Comparison of ENCODE assay signal across 24 cellular contexts in genomic region chr9:69020746-69021145, GRCh38. TPM values are rescaled to one million over a fixed set of nuclear protein-coding genes. Genes with fewer than 3 reads are reported as not detected.
DNase-seq lines count a peak whose midpoint lies in the region; ATAC-seq lines count a peak whose summit lies in the region.
"Had no signal": no experiment of that assay in that cellular context is flagged by ENCODE, and none has a peak within 500 bp of the region (broad histone marks: within the 10 kb centered on the region; RNA-seq: fewer than 3 reads in every experiment).

No MANE protein-coding gene starts in this region.

- H3K27me3 ChIP-seq in right cardiac atrium (ENCODE audit: control insufficient read depth, insufficient read depth) = no peaks in the 10 kb centered on the region

- 89% methylated on average over 8 of the region's 8 CpGs for WGBS in right cardiac atrium

- CTCF ChIA-PET in activated naive CD4-positive, alpha-beta T cell treated with anti-CD3 and anti-CD28 coated beads, Interleukin-2, amount 10 ng/mL, durations not matched to agents 7 days and 5 days (lab: Charles Lee) = interaction anchor here (0.8 to 1.7 kb wide), 3 partner anchors 7 to 437 kb away, joined by 4 to 9 read pairs (median 7); partner anchors contain the start of gene FXN

- H3K4me3 Mint-ChIP-seq in T-helper 1 cell treated with Interleukin-12 subunit alpha and Interleukin-12 subunit beta and Interleukin-4 antibody, amounts not matched to agents 30 μg/mL and 1 μg/mL, for 36 hours = no peak overlapping the region
- H3K4me3 Mint-ChIP-seq in activated naive CD4-positive, alpha-beta T cell treated with anti-CD3 and anti-CD28 coated beads, Interleukin-2, amount 10 ng/mL, durations not matched to agents 7 days and 5 days = no peak overlapping the region
- no peak overlapping the region for H3K4me3 Mint-ChIP-seq in T-helper 17 cell
- H3K4me3 Mint-ChIP-seq: CD14-positive monocyte had no signal

- H3K4me1 ChIP-seq in right cardiac atrium (ENCODE audit: control insufficient read depth, insufficient read depth, low read length) = no peaks in the 10 kb centered on the region
- H3K4me1 ChIP-seq: BE2C, Caco-2, HAP-1 had no signal

- no peak overlapping the region for H3K27ac ChIP-seq in right cardiac atrium (ENCODE audit: low read length)
- H3K27ac ChIP-seq: RWPE1 had no signal

- peaks cover 20% of the 10 kb centered on the region for H3K27me3 Mint-ChIP-seq in T-helper 1 cell treated with Interleukin-12 subunit alpha and Interleukin-12 subunit beta and Interleukin-4 antibody, amounts not matched to agents 30 μg/mL and 1 μg/mL, for 36 hours (ENCODE audit: low read depth)
- peaks cover 29% of the 10 kb centered on the region for H3K27me3 Mint-ChIP-seq in activated naive CD4-positive, alpha-beta T cell treated with anti-CD3 and anti-CD28 coated beads, Interleukin-2, amount 10 ng/mL, durations not matched to agents 7 days and 5 days
- H3K27me3 Mint-ChIP-seq in T-helper 17 cell = peaks cover 21% of the 10 kb centered on the region

- H3K4me1 Mint-ChIP-seq in T-helper 1 cell treated with Interleukin-12 subunit alpha and Interleukin-12 subunit beta and Interleukin-4 antibody, amounts not matched to agents 30 μg/mL and 1 μg/mL, for 36 hours (ENCODE audit: low read depth) = peaks cover 28% of the 10 kb centered on the region
- H3K4me1 Mint-ChIP-seq in activated naive CD4-positive, alpha-beta T cell treated with anti-CD3 and anti-CD28 coated beads, Interleukin-2, amount 10 ng/mL, durations not matched to agents 7 days and 5 days = peaks cover 59% of the 10 kb centered on the region
- peaks cover 28% of the 10 kb centered on the region for H3K4me1 Mint-ChIP-seq in T-helper 17 cell

- DNase-seq in T-helper 1 cell (no peak), T-helper 17 cell (no peak), right cardiac atrium (no peak)
- DNase-seq in activated naive CD4-positive, alpha-beta T cell treated with anti-CD3 and anti-CD28 coated beads, Interleukin-2, amount 10 ng/mL, durations not matched to agents 7 days and 5 days = no peak
- no peak for DNase-seq in activated naive CD4-positive, alpha-beta T cell treated with anti-CD3 and anti-CD28 coated beads, Interleukin-2, amount 50 U/mL, for 72 hours (ENCODE audit: low spot score in 2 of 2)
- DNase-seq: 8988T, ACHN, BE2C, Caco-2, KG1, MM.1S, NCI-H2029 treated with DMSO at 0.1 percent for 48 hours, NCI-H2171, NCI-H226, NCI-H510A, SHP77 had no signal

- no peaks in the 10 kb centered on the region for H3K36me3 Mint-ChIP-seq in T-helper 1 cell treated with Interleukin-12 subunit alpha and Interleukin-12 subunit beta and Interleukin-4 antibody, amounts not matched to agents 30 μg/mL and 1 μg/mL, for 36 hours (ENCODE audit: low read depth)
- H3K36me3 Mint-ChIP-seq in activated naive CD4-positive, alpha-beta T cell treated with anti-CD3 and anti-CD28 coated beads, Interleukin-2, amount 10 ng/mL, durations not matched to agents 7 days and 5 days = no peaks in the 10 kb centered on the region
- H3K36me3 Mint-ChIP-seq in activated naive CD4-positive, alpha-beta T cell treated with anti-CD3 and anti-CD28 coated beads, Interleukin-2, amount 50 U/mL, for 72 hours = no peaks in the 10 kb centered on the region
- peaks cover 5% of the 10 kb centered on the region for H3K36me3 Mint-ChIP-seq in T-helper 17 cell (ENCODE audit: low read depth)
- H3K36me3 Mint-ChIP-seq: CD14-positive monocyte had no signal

- intact Hi-C loops in right cardiac atrium (cut with DNase I) = no loop called here

- H3K4me3 ChIP-seq in right cardiac atrium (ENCODE audit: low read length) = no peak overlapping the region
- H3K4me3 ChIP-seq: HAP-1 had no signal

- H3K9me3 Mint-ChIP-seq in T-helper 1 cell treated with Interleukin-12 subunit alpha and Interleukin-12 subunit beta and Interleukin-4 antibody, amounts not matched to agents 30 μg/mL and 1 μg/mL, for 36 hours = no peaks in the 10 kb centered on the region
- H3K9me3 Mint-ChIP-seq in activated naive CD4-positive, alpha-beta T cell treated with anti-CD3 and anti-CD28 coated beads, Interleukin-2, amount 10 ng/mL, durations not matched to agents 7 days and 5 days = no peaks in the 10 kb centered on the region
- no peaks in the 10 kb centered on the region for H3K9me3 Mint-ChIP-seq in activated naive CD4-positive, alpha-beta T cell treated with anti-CD3 and anti-CD28 coated beads, Interleukin-2, amount 50 U/mL, for 72 hours

- H3K9me3 ChIP-seq in T-helper 17 cell (ENCODE audit: control insufficient read depth, low read length, poor library complexity, severe bottlenecking) = no peaks in the 10 kb centered on the region
- H3K9me3 ChIP-seq in right cardiac atrium (ENCODE audit: control insufficient read depth, low read length) = no peaks in the 10 kb centered on the region
- H3K9me3 ChIP-seq: BE2C, Caco-2, HAP-1 had no signal

- no peak for ATAC-seq in activated naive CD4-positive, alpha-beta T cell treated with anti-CD3 and anti-CD28 coated beads, Interleukin-2, amount 50 U/mL, for 72 hours
- no peak for ATAC-seq in T-helper 17 cell
- ATAC-seq in right cardiac atrium = no peak
- ATAC-seq in HG03457 (IDR thresholded peaks at IDR 0.05; ENCODE audit: unreplicated experiment) = no peak
- ATAC-seq: Panc1 had no signal

- peak overlapping the region; percentile 18 for H3K27ac Mint-ChIP-seq in T-helper 1 cell treated with Interleukin-12 subunit alpha and Interleukin-12 subunit beta and Interleukin-4 antibody, amounts not matched to agents 30 μg/mL and 1 μg/mL, for 36 hours
- peak overlapping the region; percentile 35 for H3K27ac Mint-ChIP-seq in activated naive CD4-positive, alpha-beta T cell treated with anti-CD3 and anti-CD28 coated beads, Interleukin-2, amount 10 ng/mL, durations not matched to agents 7 days and 5 days
- H3K27ac Mint-ChIP-seq in activated naive CD4-positive, alpha-beta T cell treated with anti-CD3 and anti-CD28 coated beads, Interleukin-2, amount 50 U/mL, for 72 hours = no peak overlapping the region
- H3K27ac Mint-ChIP-seq in T-helper 17 cell = peak overlapping the region; percentile 45
- H3K27ac Mint-ChIP-seq: CD14-positive monocyte had no signal

RNA-seq across cellular contexts. Expression of gene PRKACG, which starts 6.8 kb away (rescaled TPM):
- not detected for total RNA-seq in activated naive CD4-positive, alpha-beta T cell treated with anti-CD3 and anti-CD28 coated beads, Interleukin-2, amount 50 U/mL, for 72 hours
- total RNA-seq in T-helper 17 cell = not detected
- not detected for total RNA-seq in right cardiac atrium
- not detected for polyA plus RNA-seq in right cardiac atrium
- total RNA-seq: Caco-2, OCI-LY7, SK-MEL-5 had no signal
- polyA plus RNA-seq: CD14-positive monocyte had no signal

RNA-seq across cellular contexts. Expression of gene FXN, which starts 14.8 kb away (rescaled TPM):
- total RNA-seq in activated naive CD4-positive, alpha-beta T cell treated with anti-CD3 and anti-CD28 coated beads, Interleukin-2, amount 50 U/mL, for 72 hours = 10 to 100 TPM in 1 of 2 donors, 1 to 10 TPM in 1; 7.0 to 22.9 TPM
- total RNA-seq in T-helper 17 cell (10 to 100 TPM; 11.7 to 16.2 TPM), right cardiac atrium (10 to 100 TPM; 24.6 to 28.9 (median 28.1) TPM)
- 18.1 TPM for polyA plus RNA-seq in right cardiac atrium

Comparison
In these comparisons a context has a peak if more than half of its experiments do, and no peak if none do; other contexts are left out.
1. H3K27ac Mint-ChIP-seq: peak in T-helper 1 cell treated with Interleukin-12 subunit alpha and Interleukin-12 subunit beta and Interleukin-4 antibody, amounts not matched to agents 30 μg/mL and 1 μg/mL, for 36 hours (single experiment), activated naive CD4-positive, alpha-beta T cell treated with anti-CD3 and anti-CD28 coated beads, Interleukin-2, amount 10 ng/mL, durations not matched to agents 7 days and 5 days (single experiment) and T-helper 17 cell (single experiment); none in activated naive CD4-positive, alpha-beta T cell treated with anti-CD3 and anti-CD28 coated beads, Interleukin-2, amount 50 U/mL, for 72 hours (0 of 2).